8 cellular contexts compared by ENCODE assay signal in the genomic region with DNA sequence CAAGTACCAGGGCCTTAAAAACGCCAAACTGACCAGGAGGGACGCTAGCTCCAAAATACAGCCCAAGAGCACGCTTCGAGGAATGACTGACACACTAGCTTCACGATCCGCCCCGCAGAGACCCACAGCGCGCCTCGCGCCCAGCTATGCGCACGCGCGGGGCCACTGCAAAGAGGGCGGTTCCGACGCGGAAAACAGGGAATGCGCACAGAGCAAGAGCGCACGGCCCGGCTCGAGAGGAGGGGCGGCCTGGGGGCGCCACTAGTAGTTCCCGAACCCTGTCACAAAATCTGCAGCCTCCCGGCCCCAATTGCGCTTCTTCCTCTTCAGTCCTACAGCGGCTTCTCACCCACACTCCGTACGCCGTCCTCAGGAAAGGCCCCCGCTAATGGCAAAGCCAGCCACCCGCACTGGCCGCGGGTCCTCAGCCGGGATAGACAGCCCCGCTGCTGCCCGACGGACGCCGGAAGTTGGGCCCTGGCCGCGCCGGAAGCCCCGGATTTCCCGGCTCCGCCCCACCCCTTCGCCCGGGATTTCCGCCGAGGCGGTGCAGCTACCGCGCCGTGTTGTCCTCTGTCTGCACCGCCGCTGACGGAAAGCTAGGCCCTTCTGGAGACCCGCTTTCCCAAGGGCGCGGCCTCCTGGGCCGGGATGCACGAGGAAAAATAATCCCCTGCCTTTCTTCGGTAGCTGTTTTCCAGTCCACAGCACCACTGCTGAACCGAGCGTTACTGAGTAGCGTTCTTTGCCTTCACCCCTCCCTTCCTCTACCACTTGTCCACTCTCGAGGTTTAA. TPM values are rescaled to one million over a fixed set of nuclear protein-coding genes. Genes with fewer than 3 reads are reported as not detected.
DNase-seq lines count a peak whose midpoint lies in the region; ATAC-seq and TF ChIP-seq lines count a peak whose summit lies in the region.

A gene with protein sequence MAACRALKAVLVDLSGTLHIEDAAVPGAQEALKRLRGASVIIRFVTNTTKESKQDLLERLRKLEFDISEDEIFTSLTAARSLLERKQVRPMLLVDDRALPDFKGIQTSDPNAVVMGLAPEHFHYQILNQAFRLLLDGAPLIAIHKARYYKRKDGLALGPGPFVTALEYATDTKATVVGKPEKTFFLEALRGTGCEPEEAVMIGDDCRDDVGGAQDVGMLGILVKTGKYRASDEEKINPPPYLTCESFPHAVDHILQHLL (minus strand): TSS at position 472 of the 795 bp plus-strand sequence. CDS start 14,061 bp downstream, outside the sequence.

- H3K27ac ChIP-seq in SU-DHL-6 (ENCODE audit: low read depth, low read length) (peak within 1 kb of the TSS; percentile 48), parathyroid adenoma (peak within 1 kb of the TSS; percentile 81), tibial artery (peak within 1 kb of the TSS; percentile 83 to 90)

- peak within 1 kb of the TSS; percentile 68 for H3K4me2 ChIP-seq in SU-DHL-6 (ENCODE audit: low read depth, low read length, poor library complexity, severe bottlenecking)
- H3K4me2 ChIP-seq in parathyroid adenoma (ENCODE audit: low read length) = peak within 1 kb of the TSS; percentile 98

- H2AFZ ChIP-seq in SU-DHL-6 (ENCODE audit: low read depth, low read length, severe bottlenecking) (peak within 1 kb of the TSS; percentile 63), parathyroid adenoma (peak within 1 kb of the TSS; percentile 93)

- no peaks in the 10 kb centered on the region for H3K9me3 Mint-ChIP-seq in activated naive CD8-positive, alpha-beta T cell treated with anti-CD3 and anti-CD28 coated beads, Interleukin-2, amount 10 ng/mL, durations not matched to agents 7 days and 5 days

- ATAC-seq in activated naive CD8-positive, alpha-beta T cell treated with anti-CD3 and anti-CD28 coated beads, Interleukin-2, amount 10 ng/mL, durations not matched to agents 7 days and 5 days (ENCODE audit: low read depth) = peak; percentile 88
- ATAC-seq in Right ventricle myocardium inferior = peak; percentile 96

- H3K9me2 ChIP-seq in SU-DHL-6 (replicated peaks; ENCODE audit: insufficient read depth, low read length) = no peaks in the 10 kb centered on the region

- peak within 1 kb of the TSS; percentile 95 for H3K4me3 Mint-ChIP-seq in activated naive CD8-positive, alpha-beta T cell treated with anti-CD3 and anti-CD28 coated beads, Interleukin-2, amount 10 ng/mL, durations not matched to agents 7 days and 5 days

- TF ChIP-seq CTCF in GM10248 (IDR thresholded peaks at IDR 0.05; ENCODE audit: control extremely low read depth, extremely low read depth, low read depth, missing control alignments) (no peak), HFF-Myc (IDR thresholded peaks at IDR 0.05; ENCODE audit: low read depth, low read length, missing control alignments) (no peak), SU-DHL-6 (IDR thresholded peaks at IDR 0.05; ENCODE audit: insufficient read depth, low read length, poor library complexity, severe bottlenecking) (no peak), parathyroid adenoma (IDR thresholded peaks at IDR 0.05) (no peak), tibial artery (IDR thresholded peaks at IDR 0.05) (no peak)

- peak; percentile 88 for DNase-seq in GM10248 (ENCODE audit: extremely low spot score)
- DNase-seq in HFF-Myc (ENCODE audit: extremely low read depth, low read depth) = peak; percentile 33
- peak; percentile 74 for DNase-seq in NAMALWA (ENCODE audit: low spot score)
- peak; percentile 82 for DNase-seq in activated naive CD8-positive, alpha-beta T cell treated with anti-CD3 and anti-CD28 coated beads, Interleukin-2, amount 10 ng/mL, durations not matched to agents 7 days and 5 days
- peak; percentile 93 for DNase-seq in Right ventricle myocardium inferior (ENCODE audit: missing footprints)
- DNase-seq in tibial artery = peak; percentile 71 to 90

- H3K27me3 ChIP-seq in SU-DHL-6 (ENCODE audit: low read length) (no peaks in the 10 kb centered on the region), parathyroid adenoma (ENCODE audit: control insufficient read depth, insufficient read depth, low read length) (no peaks in the 10 kb centered on the region), tibial artery (no peaks in the 10 kb centered on the region)

- intact Hi-C loops in Right ventricle myocardium inferior (cut with DNase I) (no loop called here), tibial artery (cut with DNase I; ENCODE audit: low total_unique reads) (no loop called here)

- H3K9ac ChIP-seq in SU-DHL-6 (ENCODE audit: low read length) (peak within 1 kb of the TSS; percentile 71), parathyroid adenoma (peak within 1 kb of the TSS; percentile 70)

- peak within 1 kb of the TSS; percentile 88 for H3K27ac Mint-ChIP-seq in activated naive CD8-positive, alpha-beta T cell treated with anti-CD3 and anti-CD28 coated beads, Interleukin-2, amount 10 ng/mL, durations not matched to agents 7 days and 5 days

- peaks cover 32% of the 10 kb centered on the region for H3K4me1 Mint-ChIP-seq in activated naive CD8-positive, alpha-beta T cell treated with anti-CD3 and anti-CD28 coated beads, Interleukin-2, amount 10 ng/mL, durations not matched to agents 7 days and 5 days

- peak within 1 kb of the TSS; percentile 68 for H3K4me3 ChIP-seq in HFF-Myc (replicated peaks; ENCODE audit: low read depth, low read length)
- H3K4me3 ChIP-seq in SU-DHL-6 (ENCODE audit: insufficient read depth, low read length, poor library complexity, severe bottlenecking) = peak within 1 kb of the TSS; percentile 65
- H3K4me3 ChIP-seq in parathyroid adenoma (ENCODE audit: low read depth, low read length) = peak within 1 kb of the TSS; percentile 89
- peak within 1 kb of the TSS; percentile 62 to 68 for H3K4me3 ChIP-seq in tibial artery

- no peaks in the 10 kb centered on the region for H3K27me3 Mint-ChIP-seq in activated naive CD8-positive, alpha-beta T cell treated with anti-CD3 and anti-CD28 coated beads, Interleukin-2, amount 10 ng/mL, durations not matched to agents 7 days and 5 days

- peaks cover 25% of the 10 kb centered on the region; the same call in 1 of the 2 replicates for H3F3A ChIP-seq in SU-DHL-6 (ENCODE audit: insufficient read depth)

- POLR2A ChIA-PET in GM10248 (lab: Yijun Ruan, JAX) = interaction anchor here (0.5 to 1.5 kb wide), 3 partner anchors 10 to 781 kb away, joined by 3 to 5 read pairs (median 3); no protein-coding TSS in a partner anchor
- POLR2A ChIA-PET in activated naive CD8-positive, alpha-beta T cell treated with anti-CD3 and anti-CD28 coated beads, Interleukin-2, amount 10 ng/mL, durations not matched to agents 7 days and 5 days (lab: Charles Lee) = interaction anchor here (1.0 to 1.8 kb wide), 4 partner anchors 15 to 22 kb away, joined by 3 to 5 read pairs (median 3); no protein-coding TSS in a partner anchor

- peaks cover 47% of the 10 kb centered on the region for H3K79me2 ChIP-seq in SU-DHL-6 (ENCODE audit: insufficient read depth, low read length)
- peaks cover 9% of the 10 kb centered on the region for H3K79me2 ChIP-seq in parathyroid adenoma

- no peaks in the 10 kb centered on the region for H3K9me3 ChIP-seq in SU-DHL-6 (ENCODE audit: insufficient read depth, low read length)
- no peaks in the 10 kb centered on the region for H3K9me3 ChIP-seq in parathyroid adenoma (ENCODE audit: control insufficient read depth, low read length)
- H3K9me3 ChIP-seq in tibial artery = no peaks in the 10 kb centered on the region

- peaks cover 6% of the 10 kb centered on the region for H3K4me1 ChIP-seq in parathyroid adenoma
- peaks cover 0 to 18% (median 6%) of the 10 kb centered on the region in 4 donors for H3K4me1 ChIP-seq in tibial artery

- H4K20me1 ChIP-seq in SU-DHL-6 (ENCODE audit: low read depth, low read length) = no peaks in the 10 kb centered on the region

- CTCF ChIA-PET in GM10248 (lab: Yijun Ruan, JAX) = interaction anchor here (0.6 to 1.8 kb wide), 11 partner anchors 12 to 61 kb away, joined by 3 to 7 read pairs (median 3); no protein-coding TSS in a partner anchor

- H3K36me3 ChIP-seq in SU-DHL-6 (ENCODE audit: low read length) (peaks cover 13% of the 10 kb centered on the region), parathyroid adenoma (ENCODE audit: control insufficient read depth, insufficient read depth, low read length) (no peaks in the 10 kb centered on the region), tibial artery (peaks cover 11 to 14% (median 12%) of the 10 kb centered on the region in 3 donors)

- peaks cover 12% of the 10 kb centered on the region for H3K36me3 Mint-ChIP-seq in activated naive CD8-positive, alpha-beta T cell treated with anti-CD3 and anti-CD28 coated beads, Interleukin-2, amount 10 ng/mL, durations not matched to agents 7 days and 5 days

RNA-seq across cellular contexts. Expression of the gene that starts here (rescaled TPM):
- 10 to 100 TPM; 37.6 to 42.2 TPM for total RNA-seq in activated naive CD8-positive, alpha-beta T cell treated with anti-CD3 and anti-CD28 coated beads, Interleukin-2, amount 10 ng/mL, durations not matched to agents 7 days and 5 days
- 34.2 TPM for total RNA-seq in Right ventricle myocardium inferior

Comparison
In these comparisons a context has a peak if more than half of its experiments do, and no peak if none do; other contexts are left out.
1. Peak in every context shown above with its lines: DNase-seq, ATAC-seq, H3K4me3 ChIP-seq and H3K27ac ChIP-seq.
2. DNase-seq: peak in every context shown above with its lines; median percentile 93 in Right ventricle myocardium inferior; 88 in GM10248; 82 in activated naive CD8-positive, alpha-beta T cell treated with anti-CD3 and anti-CD28 coated beads, Interleukin-2, amount 10 ng/mL, durations not matched to agents 7 days and 5 days; 80 in tibial artery; 74 in NAMALWA; 33 in HFF-Myc.